7 cellular contexts compared by ENCODE assay signal in the genomic region with DNA sequence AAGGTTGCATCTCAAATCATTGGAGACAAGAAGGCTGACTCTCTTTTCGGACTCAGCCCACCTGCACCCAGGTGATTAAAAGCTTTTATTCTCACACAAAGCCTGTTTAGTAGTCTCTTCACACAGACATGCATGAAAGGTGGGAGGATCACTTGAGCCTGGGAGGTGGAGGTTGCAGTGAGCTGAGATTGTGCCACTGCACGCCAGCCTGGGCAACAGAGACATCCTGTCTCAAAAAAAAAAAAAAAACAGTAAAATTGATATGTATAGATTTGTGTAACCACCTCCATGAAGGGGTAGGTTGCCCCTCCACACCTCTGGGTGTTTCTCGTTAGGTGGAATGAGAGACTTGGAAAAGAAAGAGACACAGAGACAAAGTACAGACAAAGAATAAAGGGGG. TPM values are rescaled to one million over a fixed set of nuclear protein-coding genes. Genes with fewer than 3 reads are reported as not detected.
DNase-seq lines count a peak whose midpoint lies in the region; TF ChIP-seq lines count a peak whose summit lies in the region.
"Not testable (repeated sequence)": the region's sequence is repeated elsewhere in the genome, so short reads cannot be mapped to it uniquely, and the experiment has no call there.

No MANE protein-coding gene starts in this region.

- H3K9ac ChIP-seq in neural progenitor cell, result not testable (repeated sequence)

- not testable (repeated sequence) for TF ChIP-seq CTCF in OCI-LY7 (conservative IDR thresholded peaks at IDR 0.05; ENCODE audit: low read length); neural progenitor cell (IDR thresholded peaks at IDR 0.05)

- not testable (repeated sequence) for H3F3A ChIP-seq in neural progenitor cell (ENCODE audit: low read depth)

- CTCF ChIA-PET in CD8-positive, alpha-beta memory T cell (lab: Charles Lee), result interaction anchor here (1.1 kb wide), 1 partner anchor 12 kb away, joined by 5 read pairs; the partner anchor contains the start of gene PSMC4
- CTCF ChIA-PET in OCI-LY7 (lab: Charles Lee; ENCODE audit: unreplicated experiment), result not testable (repeated sequence)
- CTCF ChIA-PET in activated naive CD4-positive, alpha-beta T cell treated with anti-CD3 and anti-CD28 coated beads for 36 hours (lab: Charles Lee), result interaction anchor here (0.7 to 2.2 kb wide), 2 partner anchors 11 to 626 kb away, joined by 4 to 17 read pairs; partner anchors contain the start of gene PSMC4

- not testable (repeated sequence) for H3K36me3 Mint-ChIP-seq in CD8-positive, alpha-beta memory T cell; activated CD4-positive, alpha-beta T cell treated with anti-CD3 and anti-CD28 coated beads, Interleukin-2, amount 10 ng/mL, durations not matched to agents 24 days and 14 days (ENCODE audit: low read depth); activated T-cell treated with anti-CD3 and anti-CD28 coated beads, Interleukin-2, amount 50 U/mL, for 24 hours (ENCODE audit: low read depth); activated naive CD4-positive, alpha-beta T cell treated with anti-CD3 and anti-CD28 coated beads for 36 hours (ENCODE audit: low read depth); neural progenitor cell

- H3K4me2 ChIP-seq in OCI-LY7 (ENCODE audit: low read length) (peak overlapping the region; percentile 62), neural progenitor cell (peak overlapping the region; percentile 43)

- H2AFZ ChIP-seq in OCI-LY7 (ENCODE audit: low read length), result peak overlapping the region; percentile 86; the same call in 1 of the 2 replicates
- H2AFZ ChIP-seq in neural progenitor cell (replicated peaks), result not testable (repeated sequence)

- H3K27ac ChIP-seq in CD8-positive, alpha-beta memory T cell (ENCODE audit: low read depth, low read length); neural progenitor cell: not testable (repeated sequence)
- H3K27ac ChIP-seq in OCI-LY7 (ENCODE audit: low read depth, low read length, poor library complexity, severe bottlenecking), result peak overlapping the region; percentile 79
- peak overlapping the region; percentile 13 for H3K27ac ChIP-seq in effector memory CD4-positive, alpha-beta T cell (ENCODE audit: insufficient read depth, low read length, poor library complexity, severe bottlenecking)

- peak overlapping the region in 6 of 7 donors; percentile 13 to 74 (median 51) for H3K4me3 Mint-ChIP-seq in CD8-positive, alpha-beta memory T cell
- H3K4me3 Mint-ChIP-seq in activated CD4-positive, alpha-beta T cell treated with anti-CD3 and anti-CD28 coated beads, Interleukin-2, amount 10 ng/mL, durations not matched to agents 24 days and 14 days, result peak overlapping the region; percentile 66
- H3K4me3 Mint-ChIP-seq in activated T-cell treated with anti-CD3 and anti-CD28 coated beads, Interleukin-2, amount 50 U/mL, for 24 hours, result peak overlapping the region; percentile 60
- peak overlapping the region; percentile 62 for H3K4me3 Mint-ChIP-seq in activated naive CD4-positive, alpha-beta T cell treated with anti-CD3 and anti-CD28 coated beads for 36 hours
- H3K4me3 Mint-ChIP-seq in neural progenitor cell, result not testable (repeated sequence)

- H3K36me3 ChIP-seq in CD8-positive, alpha-beta memory T cell (ENCODE audit: insufficient read depth, low read length); OCI-LY7 (ENCODE audit: insufficient read depth, low read length); effector memory CD4-positive, alpha-beta T cell (ENCODE audit: control insufficient read depth, insufficient read depth, low read length); neural progenitor cell: not testable (repeated sequence)

- not testable (repeated sequence) for H3K27me3 ChIP-seq in CD8-positive, alpha-beta memory T cell (ENCODE audit: insufficient read depth, low read length, poor library complexity, severe bottlenecking); effector memory CD4-positive, alpha-beta T cell (replicated peaks; ENCODE audit: control insufficient read depth, insufficient read depth, low read length, poor library complexity, severe bottlenecking); neural progenitor cell

- POLR2A ChIA-PET in CD8-positive, alpha-beta memory T cell (lab: Charles Lee), result interaction anchor here (0.7 kb wide), 1 partner anchor 326 kb away, joined by 3 read pairs; the partner anchor contains the start of gene AKT2
- POLR2A ChIA-PET in OCI-LY7 (lab: Charles Lee), result interaction anchor here (0.6 kb wide), 3 partner anchors 11 to 103 kb away, joined by 3 to 6 read pairs (median 5); no protein-coding TSS in a partner anchor

- intact Hi-C loops in OCI-LY7 (cut with micrococcal nuclease; ENCODE audit: unreplicated experiment), result loop anchor here (2.0 to 10.0 kb wide), 2 partner anchors 18 to 554 kb away; partner anchors contain the start of gene ZFP36
- intact Hi-C loops in activated CD4-positive, alpha-beta T cell treated with anti-CD3 and anti-CD28 coated beads, Interleukin-2, amount 10 ng/mL, durations not matched to agents 24 days and 14 days (cut with micrococcal nuclease), result not testable (repeated sequence)
- intact Hi-C loops in activated naive CD4-positive, alpha-beta T cell treated with anti-CD3 and anti-CD28 coated beads for 36 hours (cut with micrococcal nuclease), result loop anchor here (10.0 kb wide), 1 partner anchor 656 kb away; no protein-coding TSS in a partner anchor

- not testable (repeated sequence) for H4K20me1 ChIP-seq in OCI-LY7 (ENCODE audit: insufficient read depth, low read length); neural progenitor cell (ENCODE audit: low read depth)

- not testable (repeated sequence) for H3K4me3 ChIP-seq in CD8-positive, alpha-beta memory T cell (ENCODE audit: low read length); effector memory CD4-positive, alpha-beta T cell (ENCODE audit: insufficient read depth, low read depth, low read length, poor library complexity, severe bottlenecking)
- peak overlapping the region; percentile 39 for H3K4me3 ChIP-seq in OCI-LY7 (ENCODE audit: low read depth, low read length, poor library complexity, severe bottlenecking)
- H3K4me3 ChIP-seq in neural progenitor cell, result peak overlapping the region; percentile 1

- H3K4me1 Mint-ChIP-seq in CD8-positive, alpha-beta memory T cell, result peaks cover 23 to 52% (median 46%) of the 10 kb centered on the region in 3 donors
- H3K4me1 Mint-ChIP-seq in activated CD4-positive, alpha-beta T cell treated with anti-CD3 and anti-CD28 coated beads, Interleukin-2, amount 10 ng/mL, durations not matched to agents 24 days and 14 days, result peaks cover 26% of the 10 kb centered on the region
- H3K4me1 Mint-ChIP-seq in activated T-cell treated with anti-CD3 and anti-CD28 coated beads, Interleukin-2, amount 50 U/mL, for 24 hours (ENCODE audit: low read depth), result peaks cover 50% of the 10 kb centered on the region
- peaks cover 60% of the 10 kb centered on the region for H3K4me1 Mint-ChIP-seq in activated naive CD4-positive, alpha-beta T cell treated with anti-CD3 and anti-CD28 coated beads for 36 hours (ENCODE audit: low read depth)
- not testable (repeated sequence) for H3K4me1 Mint-ChIP-seq in neural progenitor cell

- H3K4me1 ChIP-seq in CD8-positive, alpha-beta memory T cell (ENCODE audit: insufficient read depth, low read length), result peaks cover 25% of the 10 kb centered on the region
- H3K4me1 ChIP-seq in OCI-LY7 (ENCODE audit: insufficient read depth, low read length, poor library complexity, severe bottlenecking) (peaks cover 69% of the 10 kb centered on the region), neural progenitor cell (peaks cover 12% of the 10 kb centered on the region)
- not testable (repeated sequence) for H3K4me1 ChIP-seq in effector memory CD4-positive, alpha-beta T cell (ENCODE audit: control insufficient read depth, insufficient read depth, low read length, poor library complexity, severe bottlenecking)

- H3K9me3 ChIP-seq in CD8-positive, alpha-beta memory T cell (ENCODE audit: low read length); OCI-LY7 (ENCODE audit: low read length); effector memory CD4-positive, alpha-beta T cell (ENCODE audit: control insufficient read depth, low read length); neural progenitor cell (ENCODE audit: low read depth): not testable (repeated sequence)

- not testable (repeated sequence) for BruUV-seq in OCI-LY7 (replicated peaks; lab: Mats Ljungman, UMichigan)

- not testable (repeated sequence) for H3K79me2 ChIP-seq in OCI-LY7 (ENCODE audit: insufficient read depth, low read depth, low read length); neural progenitor cell (ENCODE audit: low read depth)

- H3K27ac Mint-ChIP-seq in CD8-positive, alpha-beta memory T cell, result peak overlapping the region in 5 of 8 donors; percentile 53 to 73 (median 68)
- peak overlapping the region; percentile 86 for H3K27ac Mint-ChIP-seq in activated CD4-positive, alpha-beta T cell treated with anti-CD3 and anti-CD28 coated beads, Interleukin-2, amount 10 ng/mL, durations not matched to agents 24 days and 14 days
- H3K27ac Mint-ChIP-seq in activated T-cell treated with anti-CD3 and anti-CD28 coated beads, Interleukin-2, amount 50 U/mL, for 24 hours, result peak overlapping the region; percentile 88
- peak overlapping the region; percentile 98 for H3K27ac Mint-ChIP-seq in activated naive CD4-positive, alpha-beta T cell treated with anti-CD3 and anti-CD28 coated beads for 36 hours
- H3K27ac Mint-ChIP-seq in neural progenitor cell, result not testable (repeated sequence)

- H3K9me2 ChIP-seq in OCI-LY7 (ENCODE audit: insufficient read depth, low read length), result not testable (repeated sequence)

- DNase-seq in CD8-positive, alpha-beta memory T cell, result peak in 1 of 5 donors; percentile 38
- not testable (repeated sequence) for DNase-seq in OCI-LY7 (ENCODE audit: low spot score); activated CD4-positive, alpha-beta T cell treated with anti-CD3 and anti-CD28 coated beads, Interleukin-2, amount 10 ng/mL, durations not matched to agents 24 days and 14 days; activated T-cell treated with anti-CD3 and anti-CD28 coated beads, Interleukin-2, amount 50 U/mL, for 24 hours; effector memory CD4-positive, alpha-beta T cell; neural progenitor cell (ENCODE audit: low spot score)
- DNase-seq in activated naive CD4-positive, alpha-beta T cell treated with anti-CD3 and anti-CD28 coated beads for 36 hours, result peak; percentile 34

- H3K27me3 Mint-ChIP-seq in CD8-positive, alpha-beta memory T cell; activated CD4-positive, alpha-beta T cell treated with anti-CD3 and anti-CD28 coated beads, Interleukin-2, amount 10 ng/mL, durations not matched to agents 24 days and 14 days; activated T-cell treated with anti-CD3 and anti-CD28 coated beads, Interleukin-2, amount 50 U/mL, for 24 hours; activated naive CD4-positive, alpha-beta T cell treated with anti-CD3 and anti-CD28 coated beads for 36 hours (ENCODE audit: low read depth); neural progenitor cell (ENCODE audit: insufficient read depth, low read depth): not testable (repeated sequence)

- not testable (repeated sequence) for H3K9me3 Mint-ChIP-seq in CD8-positive, alpha-beta memory T cell; activated CD4-positive, alpha-beta T cell treated with anti-CD3 and anti-CD28 coated beads, Interleukin-2, amount 10 ng/mL, durations not matched to agents 24 days and 14 days; activated T-cell treated with anti-CD3 and anti-CD28 coated beads, Interleukin-2, amount 50 U/mL, for 24 hours; activated naive CD4-positive, alpha-beta T cell treated with anti-CD3 and anti-CD28 coated beads for 36 hours; neural progenitor cell

RNA-seq across cellular contexts. Expression of gene PSMC4, which starts 12.0 kb away (rescaled TPM):
- total RNA-seq in CD8-positive, alpha-beta memory T cell, result 100 to 1,000 TPM; 170 to 179 TPM
- polyA plus RNA-seq in CD8-positive, alpha-beta memory T cell, result 114 TPM
- total RNA-seq in OCI-LY7 (2014; rRNA removed; shearing (Covaris generic)), result 82.3 and 94.3 TPM in 2 replicates
- 73.6 and 78.0 TPM in 2 replicates for total RNA-seq in OCI-LY7 (2022)
- 192 and 193 TPM in 2 replicates for total RNA-seq in activated CD4-positive, alpha-beta T cell treated with anti-CD3 and anti-CD28 coated beads, Interleukin-2, amount 10 ng/mL, durations not matched to agents 24 days and 14 days
- 10 to 100 TPM; 79.7 to 82.1 TPM for total RNA-seq in activated naive CD4-positive, alpha-beta T cell treated with anti-CD3 and anti-CD28 coated beads for 36 hours
- total RNA-seq in neural progenitor cell (ENCODE audit: low replicate concordance), result 68.7 and 85.1 TPM in 2 replicates

RNA-seq across cellular contexts. Expression of gene FCGBP, which starts 24.5 kb away (rescaled TPM):
- 1 to 10 TPM; 7.0 to 7.9 TPM for total RNA-seq in CD8-positive, alpha-beta memory T cell
- 2.7 TPM for polyA plus RNA-seq in CD8-positive, alpha-beta memory T cell
- 0.21 and 0.41 TPM in 2 replicates for total RNA-seq in OCI-LY7 (2014; rRNA removed; shearing (Covaris generic))
- total RNA-seq in OCI-LY7 (2022) (1.1 and 1.7 TPM in 2 replicates), neural progenitor cell (ENCODE audit: low replicate concordance) (0.06 and 0.22 TPM in 2 replicates)
- total RNA-seq in activated CD4-positive, alpha-beta T cell treated with anti-CD3 and anti-CD28 coated beads, Interleukin-2, amount 10 ng/mL, durations not matched to agents 24 days and 14 days, result 3.3 and 4.7 TPM in 2 replicates
- total RNA-seq in activated naive CD4-positive, alpha-beta T cell treated with anti-CD3 and anti-CD28 coated beads for 36 hours, result 1 to 10 TPM; 3.1 to 3.8 TPM

RNA-seq across cellular contexts. Expression of gene ZNF546, which starts 37.9 kb away (rescaled TPM):
- total RNA-seq in CD8-positive, alpha-beta memory T cell, result 1 to 10 TPM; 4.8 to 5.0 TPM
- polyA plus RNA-seq in CD8-positive, alpha-beta memory T cell, result 6.6 TPM
- 2.3 and 5.0 TPM in 2 replicates for total RNA-seq in OCI-LY7 (2014; rRNA removed; shearing (Covaris generic))
- total RNA-seq in OCI-LY7 (2022) (9.3 and 11.5 TPM in 2 replicates), neural progenitor cell (ENCODE audit: low replicate concordance) (5.0 and 8.2 TPM in 2 replicates)
- 4.4 and 6.7 TPM in 2 replicates for total RNA-seq in activated CD4-positive, alpha-beta T cell treated with anti-CD3 and anti-CD28 coated beads, Interleukin-2, amount 10 ng/mL, durations not matched to agents 24 days and 14 days
- 1 to 10 TPM; 1.6 to 2.3 TPM for total RNA-seq in activated naive CD4-positive, alpha-beta T cell treated with anti-CD3 and anti-CD28 coated beads for 36 hours
